8 cellular contexts compared by ENCODE assay signal in the genomic region with DNA sequence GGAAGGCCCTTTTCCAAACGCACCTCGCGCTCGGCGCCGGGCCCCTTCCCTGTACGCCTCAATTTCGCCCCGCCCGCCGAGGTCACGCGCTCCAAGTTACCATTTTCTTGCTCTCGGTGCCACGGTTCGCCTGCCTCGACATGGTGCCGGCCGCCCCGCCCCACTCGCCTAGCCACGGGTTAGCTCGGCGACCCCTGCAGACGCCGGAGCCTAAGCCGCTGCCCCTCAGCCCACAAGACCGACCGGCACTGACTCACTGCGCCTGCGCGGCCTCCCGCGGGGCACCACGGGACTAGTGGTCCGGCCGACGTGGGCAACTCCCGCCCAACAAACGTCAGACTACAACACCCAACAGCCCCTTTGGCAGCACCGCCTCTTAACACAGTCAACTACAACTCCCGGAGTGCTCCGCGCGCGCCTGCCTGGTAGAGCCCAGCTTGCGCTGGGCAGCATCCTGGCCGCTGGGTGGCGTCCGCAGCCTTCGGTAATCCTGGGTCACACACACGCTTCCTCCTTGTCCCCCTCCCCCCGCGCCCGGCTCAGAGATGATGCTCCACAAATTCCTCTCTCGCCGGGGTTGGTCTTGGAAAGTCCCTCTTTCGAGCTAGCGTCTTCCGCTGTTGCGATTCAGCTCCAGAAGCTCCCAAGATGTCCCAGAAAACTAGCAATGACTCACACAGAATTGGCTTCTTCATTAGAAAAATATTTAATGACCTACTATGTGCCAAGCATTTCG. TPM values are rescaled to one million over a fixed set of nuclear protein-coding genes. Genes with fewer than 3 reads are reported as not detected.
DNase-seq lines count a peak whose midpoint lies in the region; ATAC-seq, FAIRE-seq and TF ChIP-seq lines count a peak whose summit lies in the region.

Gene TRAPPC3, minus strand, starts transcription at position 250 of the 736 bp plus-strand sequence. Its CDS starts 108 bp downstream, at position 142.

- no peaks in the 10 kb centered on the region for H3K27me3 Mint-ChIP-seq in activated T-helper 2 cell treated with anti-CD3 and anti-CD28 coated beads, Interferon-gamma antibody, Interleukin-2, Interleukin-4, amounts not matched to agents 10 μg/mL and 5 μg/mL and 100 μg/mL, durations not matched to agents 14 hours and 24 hours and 36 hours (ENCODE audit: low read depth)
- no peaks in the 10 kb centered on the region for H3K27me3 Mint-ChIP-seq in natural killer cell (ENCODE audit: low read depth in 2 of 2)

- peak; percentile 88 for ATAC-seq in RWPE2 (ENCODE audit: low read depth)
- ATAC-seq in natural killer cell, result peak; percentile 81 to 97 (median 90)

- H3K4me1 ChIP-seq in RWPE2 (ENCODE audit: insufficient read depth, poor library complexity, severe bottlenecking), result peaks cover 20% of the 10 kb centered on the region

- peaks cover 6% of the 10 kb centered on the region; the same call in 1 of the 2 replicates for H3K36me3 ChIP-seq in RWPE2 (ENCODE audit: low read depth)

- H3K4me3 Mint-ChIP-seq in activated T-helper 2 cell treated with anti-CD3 and anti-CD28 coated beads, Interferon-gamma antibody, Interleukin-2, Interleukin-4, amounts not matched to agents 10 μg/mL and 5 μg/mL and 100 μg/mL, durations not matched to agents 14 hours and 24 hours and 36 hours (ENCODE audit: low read depth), result peak within 1 kb of the TSS; percentile 92
- H3K4me3 Mint-ChIP-seq in natural killer cell, result peak within 1 kb of the TSS; percentile 100

- TF ChIP-seq CTCF in RWPE2 (IDR thresholded peaks at IDR 0.05; ENCODE audit: poor library complexity, severe bottlenecking) (peak; percentile 99), fibroblast of mammary gland (conservative IDR thresholded peaks at IDR 0.05; ENCODE audit: control insufficient read depth, insufficient read depth, low read depth, low read length) (peak; percentile 88), natural killer cell (IDR thresholded peaks at IDR 0.05) (peak; percentile 76)

- no peaks in the 10 kb centered on the region for H3K27me3 ChIP-seq in RWPE2 (ENCODE audit: insufficient read depth, poor library complexity, severe bottlenecking)

- in situ Hi-C loops in G401 (cut with HindIII; ENCODE audit: low sequenced_read_pairs), result no loop called here

- H3K4me3 ChIP-seq in RWPE2 (ENCODE audit: severe bottlenecking) (peak within 1 kb of the TSS; percentile 53), fibroblast of mammary gland (ENCODE audit: control insufficient read depth, low read depth, low read length) (peak within 1 kb of the TSS; percentile 88)

- H3K9me3 ChIP-seq in RWPE2 (ENCODE audit: severe bottlenecking), result no peaks in the 10 kb centered on the region

- H3K27ac Mint-ChIP-seq in activated T-helper 2 cell treated with anti-CD3 and anti-CD28 coated beads, Interferon-gamma antibody, Interleukin-2, Interleukin-4, amounts not matched to agents 10 μg/mL and 5 μg/mL and 100 μg/mL, durations not matched to agents 14 hours and 24 hours and 36 hours, result peak within 1 kb of the TSS; percentile 94
- peak within 1 kb of the TSS; percentile 99 to 100 for H3K27ac Mint-ChIP-seq in natural killer cell

- peak; percentile 15 for FAIRE-seq in H54 (lab: Jason Lieb, UNC)

- H3K36me3 Mint-ChIP-seq in activated T-helper 2 cell treated with anti-CD3 and anti-CD28 coated beads, Interferon-gamma antibody, Interleukin-2, Interleukin-4, amounts not matched to agents 10 μg/mL and 5 μg/mL and 100 μg/mL, durations not matched to agents 14 hours and 24 hours and 36 hours (ENCODE audit: low read depth), result peaks cover 15% of the 10 kb centered on the region
- H3K36me3 Mint-ChIP-seq in natural killer cell, result no peaks in the 10 kb centered on the region

- intact Hi-C loops in activated T-helper 2 cell treated with anti-CD3 and anti-CD28 coated beads, Interferon-gamma antibody, Interleukin-2, Interleukin-4, amounts not matched to agents 10 μg/mL and 5 μg/mL and 100 μg/mL, durations not matched to agents 14 hours and 24 hours and 36 hours (cut with micrococcal nuclease), result loop anchor here (1.0 to 2.0 kb wide), 6 partner anchors 12 to 157 kb away; partner anchors contain the start of genes SH3D21 and THRAP3
- intact Hi-C loops in natural killer cell (cut with micrococcal nuclease), result loop anchor here (1.0 to 5.0 kb wide), 8 partner anchors 8 to 315 kb away; partner anchors contain the start of genes ADPRS, MRPS15, SH3D21 and THRAP3

- TF ChIP-seq POLR2A in H54 (IDR thresholded peaks at IDR 0.05; ENCODE audit: low read depth, low read length), result peak; percentile 79

- peaks cover 3% of the 10 kb centered on the region for H3K9me3 Mint-ChIP-seq in activated T-helper 2 cell treated with anti-CD3 and anti-CD28 coated beads, Interferon-gamma antibody, Interleukin-2, Interleukin-4, amounts not matched to agents 10 μg/mL and 5 μg/mL and 100 μg/mL, durations not matched to agents 14 hours and 24 hours and 36 hours
- no peaks in the 10 kb centered on the region for H3K9me3 Mint-ChIP-seq in natural killer cell

- DNase-seq in G401 (ENCODE audit: low spot score), result peak; percentile 100
- DNase-seq in H54 (ENCODE audit: insufficient read length, low spot score), result peak; percentile 90
- peak; percentile 99 for DNase-seq in LoVo (ENCODE audit: low spot score)
- peak; percentile 100 for DNase-seq in RWPE2 (ENCODE audit: low spot score)
- DNase-seq in activated T-helper 2 cell treated with anti-CD3 and anti-CD28 coated beads, Interferon-gamma antibody, Interleukin-2, Interleukin-4, amounts not matched to agents 10 μg/mL and 5 μg/mL and 100 μg/mL, durations not matched to agents 14 hours and 24 hours and 36 hours (ENCODE audit: low spot score), result peak; percentile 99
- peak; percentile 99 for DNase-seq in fibroblast of mammary gland (ENCODE audit: low read depth)
- DNase-seq in natural killer cell, result peak; percentile 99
- peak; percentile 100 for DNase-seq in stimulated activated naive CD4-positive, alpha-beta T cell treated with Interleukin-2 at 50 U/mL for 16 hours (lab: John Stamatoyannopoulos, UW)

- peaks cover 50% of the 10 kb centered on the region for H3K4me1 Mint-ChIP-seq in activated T-helper 2 cell treated with anti-CD3 and anti-CD28 coated beads, Interferon-gamma antibody, Interleukin-2, Interleukin-4, amounts not matched to agents 10 μg/mL and 5 μg/mL and 100 μg/mL, durations not matched to agents 14 hours and 24 hours and 36 hours (ENCODE audit: low read depth)
- H3K4me1 Mint-ChIP-seq in natural killer cell, result peaks cover 52 to 66% of the 10 kb centered on the region in 2 donors

- H3K27ac ChIP-seq in RWPE2 (ENCODE audit: poor library complexity, severe bottlenecking), result peak within 1 kb of the TSS; percentile 98

RNA-seq across cellular contexts. Expression of gene TRAPPC3, which starts in this region (rescaled TPM):
- 168 and 173 TPM in 2 replicates for total RNA-seq in G401 (2014; rRNA removed; shearing (Covaris generic))
- total RNA-seq in activated T-helper 2 cell treated with anti-CD3 and anti-CD28 coated beads, Interferon-gamma antibody, Interleukin-2, Interleukin-4, amounts not matched to agents 10 μg/mL and 5 μg/mL and 100 μg/mL, durations not matched to agents 14 hours and 24 hours and 36 hours, result 68.4 and 71.5 TPM in 2 replicates
- total RNA-seq in natural killer cell, result 10 to 100 TPM; 28.0 to 34.7 (median 34.3) TPM

Comparison
In these comparisons a context has a peak if more than half of its experiments do, and no peak if none do; other contexts are left out.
1. Peak in every context shown above with its lines: DNase-seq, ATAC-seq, H3K4me3 ChIP-seq and H3K27ac ChIP-seq.